ENCODE assay signal across 8 cellular contexts in the genomic region with DNA sequence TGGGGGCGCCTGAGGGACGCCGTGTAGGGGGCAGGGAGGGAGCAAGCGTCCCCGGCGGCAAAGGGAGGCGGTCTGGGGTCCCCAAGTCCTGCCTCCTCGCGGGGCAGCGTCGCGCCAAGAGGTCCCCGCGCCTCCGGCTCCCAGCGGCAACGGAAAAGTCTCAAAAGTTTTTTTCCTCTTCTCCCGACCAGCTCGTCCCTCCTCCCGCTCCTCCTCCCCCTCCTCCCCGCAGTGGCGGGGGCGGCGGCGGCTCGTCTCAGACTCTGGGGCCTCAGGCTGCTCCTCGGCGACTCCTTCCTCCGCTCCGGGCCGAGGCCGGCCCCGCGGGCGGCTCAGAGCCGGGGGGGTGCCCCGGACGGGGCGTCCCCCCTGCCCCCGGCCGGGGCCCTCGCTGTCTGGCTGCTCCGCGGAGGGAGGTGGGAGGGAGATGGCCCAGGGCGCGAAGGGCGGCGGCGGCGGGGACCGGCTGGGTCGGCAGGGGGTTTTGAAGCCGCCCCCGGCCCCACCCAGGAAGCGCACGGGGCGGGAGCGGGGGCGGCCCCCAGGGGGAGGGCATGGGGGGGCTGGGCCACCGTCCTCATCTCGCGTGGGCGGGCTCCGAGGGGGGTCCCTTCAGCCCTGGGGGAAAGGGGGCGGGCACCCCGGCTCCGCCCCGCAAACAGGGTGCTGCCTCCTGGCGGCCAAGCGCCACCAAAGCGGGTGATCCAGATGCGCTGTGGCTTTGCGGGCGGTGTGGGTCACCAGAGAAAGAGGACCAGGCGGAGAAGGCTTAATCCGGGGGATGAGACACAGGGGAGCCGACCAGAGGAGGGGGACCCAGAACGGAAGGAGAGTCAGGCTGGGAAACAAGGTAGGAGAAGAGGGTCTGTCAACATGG. TPM values are rescaled to one million over a fixed set of nuclear protein-coding genes. Genes with fewer than 3 reads are reported as not detected.
DNase-seq lines count a peak whose midpoint lies in the region; ATAC-seq and TF ChIP-seq lines count a peak whose summit lies in the region.

TGFB1 (minus strand) TSS at position 457 of the 877 bp plus-strand sequence. CDS start 878 bp downstream, outside the sequence.

- peak within 1 kb of the TSS; percentile 99 for H3K4me3 Mint-ChIP-seq in activated CD8-positive, alpha-beta memory T cell treated with anti-CD3 and anti-CD28 coated beads, Interleukin-2, amount 10 ng/mL, durations not matched to agents 7 days and 5 days
- peak within 1 kb of the TSS; percentile 79 for H3K4me3 Mint-ChIP-seq in endodermal cell

- ATAC-seq in HG03045 (IDR thresholded peaks at IDR 0.05; ENCODE audit: unreplicated experiment) = peak; percentile 43
- peak; percentile 58 for ATAC-seq in activated CD8-positive, alpha-beta memory T cell treated with anti-CD3 and anti-CD28 coated beads, Interleukin-2, amount 10 ng/mL, durations not matched to agents 7 days and 5 days

- CTCF ChIA-PET in activated CD8-positive, alpha-beta memory T cell treated with anti-CD3 and anti-CD28 coated beads, Interleukin-2, amount 10 ng/mL, durations not matched to agents 7 days and 5 days (lab: Charles Lee) = interaction anchor here (1.0 to 3.2 kb wide), 12 partner anchors 9 to 103 kb away, joined by 3 to 51 read pairs (median 9); partner anchors contain the start of genes B9D2 and HNRNPUL1

- H3K27me3 Mint-ChIP-seq in activated CD8-positive, alpha-beta memory T cell treated with anti-CD3 and anti-CD28 coated beads, Interleukin-2, amount 10 ng/mL, durations not matched to agents 7 days and 5 days = no peaks in the 10 kb centered on the region
- H3K27me3 Mint-ChIP-seq in endodermal cell (ENCODE audit: insufficient read depth) = peaks cover 13% of the 10 kb centered on the region

- no peak within 1 kb of the TSS for H3K27ac ChIP-seq in endodermal cell (ENCODE audit: low read depth, low read length)
- no peak within 1 kb of the TSS for H3K27ac ChIP-seq in mesodermal cell (ENCODE audit: low read depth, low read length, severe bottlenecking)

- H3K4me3 ChIP-seq in NT2/D1 (ENCODE audit: insufficient read length, low read depth) (peak within 1 kb of the TSS; percentile 56), endodermal cell (ENCODE audit: low read length) (peak within 1 kb of the TSS; percentile 92), mesodermal cell (ENCODE audit: extremely low read depth, insufficient read depth, low read length, poor library complexity, severe bottlenecking) (peak within 1 kb of the TSS; percentile 96)

- H3K27me3 ChIP-seq in NT2/D1 (ENCODE audit: insufficient read depth, insufficient read length) (peaks cover 26% of the 10 kb centered on the region), endodermal cell (ENCODE audit: control insufficient read depth, insufficient read depth, low read length, poor library complexity, severe bottlenecking) (no peaks in the 10 kb centered on the region)

- peaks cover 24% of the 10 kb centered on the region for H3K36me3 Mint-ChIP-seq in activated CD8-positive, alpha-beta memory T cell treated with anti-CD3 and anti-CD28 coated beads, Interleukin-2, amount 10 ng/mL, durations not matched to agents 7 days and 5 days
- peaks cover 9% of the 10 kb centered on the region for H3K36me3 Mint-ChIP-seq in endodermal cell (ENCODE audit: low read depth)

- H3K9ac ChIP-seq in NT2/D1 (ENCODE audit: insufficient read length, low read depth) = peak within 1 kb of the TSS; percentile 86
- H3K9ac ChIP-seq in endodermal cell (ENCODE audit: extremely low read depth, low read length, poor library complexity, severe bottlenecking) = peak within 1 kb of the TSS; percentile 55

- 2 to 10% methylated on average over 10 to 78 of the region's 78 CpGs for WGBS in endodermal cell (ENCODE audit: insufficient coverage in 1 of 2, insufficient read length in 1 of 2), 2 experiments
- 0 to 2% methylated on average over 26 to 41 of the region's 78 CpGs for WGBS in mesodermal cell (ENCODE audit: insufficient coverage in 2 of 2), 2 experiments

- DNase-seq in DMS79 treated with DMSO at 0.1 percent for 48 hours (lab: John Stamatoyannopoulos, UW) (peak; percentile 7), DMS79 (lab: John Stamatoyannopoulos, UW) (no peak), NT2/D1 (ENCODE audit: low read depth, low spot score) (no peak), endodermal cell (peak; percentile 93)
- peak; percentile 95 for DNase-seq in activated CD8-positive, alpha-beta memory T cell treated with anti-CD3 and anti-CD28 coated beads, Interleukin-2, amount 10 ng/mL, durations not matched to agents 7 days and 5 days
- DNase-seq in stimulated activated CD8-positive, alpha-beta memory T cell treated with anti-CD3 and anti-CD28 coated beads, Interleukin-15, amount 100 ng/mL, for 1 hour (ENCODE audit: low read depth) = peak; percentile 83

- H3K9me3 ChIP-seq in NT2/D1 (ENCODE audit: insufficient read depth, low read length) = no peaks in the 10 kb centered on the region
- no peaks in the 10 kb centered on the region for H3K9me3 ChIP-seq in endodermal cell (ENCODE audit: control insufficient read depth, low read length)
- no peaks in the 10 kb centered on the region for H3K9me3 ChIP-seq in mesodermal cell (ENCODE audit: control insufficient read depth, low read length)

- peaks cover 59% of the 10 kb centered on the region for H3K4me1 Mint-ChIP-seq in activated CD8-positive, alpha-beta memory T cell treated with anti-CD3 and anti-CD28 coated beads, Interleukin-2, amount 10 ng/mL, durations not matched to agents 7 days and 5 days
- peaks cover 14% of the 10 kb centered on the region for H3K4me1 Mint-ChIP-seq in endodermal cell

- H3K36me3 ChIP-seq in NT2/D1 (ENCODE audit: insufficient read depth, insufficient read length, low read length) (peaks cover 7% of the 10 kb centered on the region), endodermal cell (ENCODE audit: control insufficient read depth, insufficient read depth, low read length) (peaks cover 10% of the 10 kb centered on the region), mesodermal cell (ENCODE audit: control insufficient read depth, insufficient read depth, low read length) (peaks cover 24% of the 10 kb centered on the region)

- peak within 1 kb of the TSS; percentile 93 for H3K27ac Mint-ChIP-seq in activated CD8-positive, alpha-beta memory T cell treated with anti-CD3 and anti-CD28 coated beads, Interleukin-2, amount 10 ng/mL, durations not matched to agents 7 days and 5 days
- peak within 1 kb of the TSS; percentile 83 for H3K27ac Mint-ChIP-seq in endodermal cell

- no peaks in the 10 kb centered on the region for H3K9me3 Mint-ChIP-seq in activated CD8-positive, alpha-beta memory T cell treated with anti-CD3 and anti-CD28 coated beads, Interleukin-2, amount 10 ng/mL, durations not matched to agents 7 days and 5 days (ENCODE audit: low read depth)
- H3K9me3 Mint-ChIP-seq in endodermal cell = no peaks in the 10 kb centered on the region

- peak; percentile 97 for TF ChIP-seq CTCF in endodermal cell (conservative IDR thresholded peaks at IDR 0.05)

- peaks cover 13% of the 10 kb centered on the region for H3K4me1 ChIP-seq in NT2/D1 (ENCODE audit: insufficient read depth, insufficient read length)
- no peaks in the 10 kb centered on the region for H3K4me1 ChIP-seq in endodermal cell (ENCODE audit: control insufficient read depth, insufficient read depth, low read length)
- H3K4me1 ChIP-seq in mesodermal cell (ENCODE audit: control insufficient read depth, insufficient read depth, low read length, poor library complexity, severe bottlenecking) = peaks cover 6% of the 10 kb centered on the region

RNA-seq across cellular contexts. Expression of gene TGFB1, which starts in this region (rescaled TPM):
- total RNA-seq in activated CD8-positive, alpha-beta memory T cell treated with anti-CD3 and anti-CD28 coated beads, Interleukin-2, amount 10 ng/mL, durations not matched to agents 7 days and 5 days = 100 to 1,000 TPM; 171 to 179 TPM
- 10 to 100 TPM; 56.3 to 60.1 TPM for total RNA-seq in endodermal cell
- 21.7 TPM for polyA plus RNA-seq in endodermal cell (2013, experiment 1 of 2)
- polyA plus RNA-seq in endodermal cell (2013, experiment 2 of 2) = 26.9 TPM
- 344 TPM for polyA plus RNA-seq in mesodermal cell (2013, experiment 1 of 2)
- 264 TPM for polyA plus RNA-seq in mesodermal cell (2013, experiment 2 of 2)

Comparison
In these comparisons a context has a peak if more than half of its experiments do, and no peak if none do; other contexts are left out.
1. DNase-seq: peak in DMS79 treated with DMSO at 0.1 percent for 48 hours (single experiment), activated CD8-positive, alpha-beta memory T cell treated with anti-CD3 and anti-CD28 coated beads, Interleukin-2, amount 10 ng/mL, durations not matched to agents 7 days and 5 days (single experiment), endodermal cell (single experiment) and stimulated activated CD8-positive, alpha-beta memory T cell treated with anti-CD3 and anti-CD28 coated beads, Interleukin-15, amount 100 ng/mL, for 1 hour (single experiment); none in DMS79 (single experiment) and NT2/D1 (single experiment).
2. Peak in every context shown above with its lines, with median percentiles within 50 percentile points of each other: H3K4me3 ChIP-seq.